ENCODE assay signal across 1 cellular context in the genomic region with DNA sequence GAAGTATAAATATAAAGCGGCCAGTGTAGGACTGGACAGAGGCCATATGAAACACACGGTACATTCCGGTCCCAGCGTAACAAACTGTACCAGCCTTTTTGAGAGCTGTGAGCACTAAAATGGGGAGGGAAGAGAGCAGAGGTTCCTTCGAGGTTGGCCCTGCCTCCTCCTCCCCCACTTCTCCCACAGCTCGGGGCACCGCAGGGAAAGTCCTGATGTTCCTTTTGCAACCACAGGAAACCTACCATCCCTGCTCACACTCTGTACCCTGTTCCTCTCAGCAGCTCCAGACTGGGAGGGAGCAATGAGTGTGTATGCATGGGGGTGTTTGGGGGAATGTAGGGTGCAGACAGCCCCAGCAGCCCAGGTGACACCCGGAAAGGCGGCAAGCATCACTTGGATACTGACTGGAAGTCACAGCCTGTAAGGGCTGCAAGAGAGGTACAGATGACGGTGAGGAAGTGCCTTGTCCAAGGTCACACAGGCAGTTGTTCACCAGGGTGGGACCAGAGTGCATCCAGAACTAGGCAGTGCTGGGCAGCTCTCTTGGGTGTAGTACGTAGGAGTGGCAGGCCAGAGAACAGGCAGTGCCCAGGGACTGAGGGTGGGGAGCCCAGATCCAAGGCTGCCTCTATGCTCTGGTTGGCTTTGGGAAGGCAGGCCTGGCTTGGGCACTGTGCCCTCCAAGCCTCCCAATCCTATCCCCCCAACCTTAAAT.
TF ChIP-seq lines count a peak whose summit lies in the region.

No MANE protein-coding gene starts in this region.

TF ChIP-seq in GM23338, 12 proteins besides CTCF, POLR2A, EP300 and RAD21 (continued from another document):
- TF ChIP-seq, protein P1, sequence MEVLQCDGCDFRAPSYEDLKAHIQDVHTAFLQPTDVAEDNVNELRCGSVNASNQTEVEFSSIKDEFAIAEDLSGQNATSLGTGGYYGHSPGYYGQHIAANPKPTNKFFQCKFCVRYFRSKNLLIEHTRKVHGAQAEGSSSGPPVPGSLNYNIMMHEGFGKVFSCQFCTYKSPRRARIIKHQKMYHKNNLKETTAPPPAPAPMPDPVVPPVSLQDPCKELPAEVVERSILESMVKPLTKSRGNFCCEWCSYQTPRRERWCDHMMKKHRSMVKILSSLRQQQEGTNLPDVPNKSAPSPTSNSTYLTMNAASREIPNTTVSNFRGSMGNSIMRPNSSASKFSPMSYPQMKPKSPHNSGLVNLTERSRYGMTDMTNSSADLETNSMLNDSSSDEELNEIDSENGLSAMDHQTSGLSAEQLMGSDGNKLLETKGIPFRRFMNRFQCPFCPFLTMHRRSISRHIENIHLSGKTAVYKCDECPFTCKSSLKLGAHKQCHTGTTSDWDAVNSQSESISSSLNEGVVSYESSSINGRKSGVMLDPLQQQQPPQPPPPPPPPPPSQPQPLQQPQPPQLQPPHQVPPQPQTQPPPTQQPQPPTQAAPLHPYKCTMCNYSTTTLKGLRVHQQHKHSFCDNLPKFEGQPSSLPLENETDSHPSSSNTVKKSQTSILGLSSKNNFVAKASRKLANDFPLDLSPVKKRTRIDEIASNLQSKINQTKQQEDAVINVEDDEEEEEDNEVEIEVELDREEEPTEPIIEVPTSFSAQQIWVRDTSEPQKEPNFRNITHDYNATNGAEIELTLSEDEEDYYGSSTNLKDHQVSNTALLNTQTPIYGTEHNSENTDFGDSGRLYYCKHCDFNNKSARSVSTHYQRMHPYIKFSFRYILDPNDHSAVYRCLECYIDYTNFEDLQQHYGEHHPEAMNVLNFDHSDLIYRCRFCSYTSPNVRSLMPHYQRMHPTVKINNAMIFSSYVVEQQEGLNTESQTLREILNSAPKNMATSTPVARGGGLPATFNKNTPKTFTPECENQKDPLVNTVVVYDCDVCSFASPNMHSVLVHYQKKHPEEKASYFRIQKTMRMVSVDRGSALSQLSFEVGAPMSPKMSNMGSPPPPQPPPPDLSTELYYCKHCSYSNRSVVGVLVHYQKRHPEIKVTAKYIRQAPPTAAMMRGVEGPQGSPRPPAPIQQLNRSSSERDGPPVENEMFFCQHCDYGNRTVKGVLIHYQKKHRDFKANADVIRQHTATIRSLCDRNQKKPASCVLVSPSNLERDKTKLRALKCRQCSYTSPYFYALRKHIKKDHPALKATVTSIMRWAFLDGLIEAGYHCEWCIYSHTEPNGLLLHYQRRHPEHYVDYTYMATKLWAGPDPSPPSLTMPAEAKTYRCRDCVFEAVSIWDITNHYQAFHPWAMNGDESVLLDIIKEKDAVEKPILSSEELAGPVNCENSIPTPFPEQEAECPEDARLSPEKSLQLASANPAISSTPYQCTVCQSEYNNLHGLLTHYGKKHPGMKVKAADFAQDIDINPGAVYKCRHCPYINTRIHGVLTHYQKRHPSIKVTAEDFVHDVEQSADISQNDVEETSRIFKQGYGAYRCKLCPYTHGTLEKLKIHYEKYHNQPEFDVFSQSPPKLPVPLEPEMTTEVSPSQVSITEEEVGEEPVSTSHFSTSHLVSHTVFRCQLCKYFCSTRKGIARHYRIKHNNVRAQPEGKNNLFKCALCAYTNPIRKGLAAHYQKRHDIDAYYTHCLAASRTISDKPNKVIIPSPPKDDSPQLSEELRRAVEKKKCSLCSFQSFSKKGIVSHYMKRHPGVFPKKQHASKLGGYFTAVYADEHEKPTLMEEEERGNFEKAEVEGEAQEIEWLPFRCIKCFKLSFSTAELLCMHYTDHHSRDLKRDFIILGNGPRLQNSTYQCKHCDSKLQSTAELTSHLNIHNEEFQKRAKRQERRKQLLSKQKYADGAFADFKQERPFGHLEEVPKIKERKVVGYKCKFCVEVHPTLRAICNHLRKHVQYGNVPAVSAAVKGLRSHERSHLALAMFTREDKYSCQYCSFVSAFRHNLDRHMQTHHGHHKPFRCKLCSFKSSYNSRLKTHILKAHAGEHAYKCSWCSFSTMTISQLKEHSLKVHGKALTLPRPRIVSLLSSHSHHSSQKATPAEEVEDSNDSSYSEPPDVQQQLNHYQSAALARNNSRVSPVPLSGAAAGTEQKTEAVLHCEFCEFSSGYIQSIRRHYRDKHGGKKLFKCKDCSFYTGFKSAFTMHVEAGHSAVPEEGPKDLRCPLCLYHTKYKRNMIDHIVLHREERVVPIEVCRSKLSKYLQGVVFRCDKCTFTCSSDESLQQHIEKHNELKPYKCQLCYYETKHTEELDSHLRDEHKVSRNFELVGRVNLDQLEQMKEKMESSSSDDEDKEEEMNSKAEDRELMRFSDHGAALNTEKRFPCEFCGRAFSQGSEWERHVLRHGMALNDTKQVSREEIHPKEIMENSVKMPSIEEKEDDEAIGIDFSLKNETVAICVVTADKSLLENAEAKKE (CRISPR knock-in tag; IDR thresholded peaks at IDR 0.05): no peak
